ENCODE assay signal across 8 cellular contexts in genomic region chr3:171566803-171567422, GRCh38.
DNase-seq lines count a peak whose midpoint lies in the region; ATAC-seq and TF ChIP-seq lines count a peak whose summit lies in the region.

No MANE protein-coding gene starts in this region.

- in situ Hi-C loops in brain microvascular endothelial cell (cut with HindIII; ENCODE audit: low pct_ligation_motif_present, low sequenced_read_pairs): loop anchor here (25.0 kb wide), 1 partner anchor 380 kb away; no protein-coding TSS in a partner anchor

- ATAC-seq in DND-41 (ENCODE audit: insufficient read depth, low read depth): no peak
- ATAC-seq in HG02884 (IDR thresholded peaks at IDR 0.05; ENCODE audit: unreplicated experiment): no peak
- no peak for ATAC-seq in HG02759 (IDR thresholded peaks at IDR 0.05; ENCODE audit: unreplicated experiment)

- H3K27me3 ChIP-seq in DND-41 (ENCODE audit: insufficient read depth, low read length, poor library complexity) (peaks cover 2% of the 10 kb centered on the region), brain microvascular endothelial cell (replicated peaks) (no peaks in the 10 kb centered on the region), vagina (no peaks in the 10 kb centered on the region)

- TF ChIP-seq POLR2A in vagina (IDR thresholded peaks at IDR 0.05): no peak

- H3K9me3 ChIP-seq in DND-41 (ENCODE audit: insufficient read depth, low read length, severe bottlenecking): no peaks in the 10 kb centered on the region
- no peaks in the 10 kb centered on the region for H3K9me3 ChIP-seq in vagina

- H3K4me1 ChIP-seq in DND-41 (ENCODE audit: insufficient read depth, low read length): no peaks in the 10 kb centered on the region
- no peaks in the 10 kb centered on the region for H3K4me1 ChIP-seq in vagina

- DNase-seq in DND-41 (no peak), HFFc6 (peak; percentile 40), NCI-H524 (lab: John Stamatoyannopoulos, UW) (peak; percentile 62 to 71), brain microvascular endothelial cell (no peak), kidney tubule cell (ENCODE audit: low spot score) (peak; percentile 61), vagina (ENCODE audit: extremely low spot score in 2 of 2) (no peak)

- intact Hi-C loops in vagina (cut with DNase I): loop anchor here (5.0 to 10.0 kb wide), 2 partner anchors 522 to 605 kb away; no protein-coding TSS in a partner anchor

- H2AFZ ChIP-seq in DND-41 (ENCODE audit: low read depth, low read length): no peak overlapping the region

- H3K27ac Mint-ChIP-seq in HFFc6: no peak overlapping the region

- no peaks in the 10 kb centered on the region for H3K9me3 Mint-ChIP-seq in HFFc6

- no peak overlapping the region for H3K4me2 ChIP-seq in DND-41 (ENCODE audit: insufficient read depth, low read length)

- H3K4me3 ChIP-seq in DND-41 (ENCODE audit: low read depth in 1 of 2, low read length in 2 of 2) (no peak overlapping the region), brain microvascular endothelial cell (ENCODE audit: low read depth, low read length) (no peak overlapping the region), vagina (no peak overlapping the region)

- H4K20me1 ChIP-seq in DND-41 (ENCODE audit: insufficient read depth, low read length): no peaks in the 10 kb centered on the region

- H3K27ac ChIP-seq in DND-41 (ENCODE audit: low read length) (no peak overlapping the region), brain microvascular endothelial cell (no peak overlapping the region), vagina (no peak overlapping the region)

- no peaks in the 10 kb centered on the region for H3K36me3 Mint-ChIP-seq in HFFc6 (ENCODE audit: low read depth)

- no peak overlapping the region for H3K4me3 Mint-ChIP-seq in HFFc6

- H3K9ac ChIP-seq in DND-41 (ENCODE audit: low read depth, low read length): no peak overlapping the region

- H3K27me3 Mint-ChIP-seq in HFFc6 (ENCODE audit: insufficient read depth): peaks cover 12% of the 10 kb centered on the region

- H3K79me2 ChIP-seq in DND-41 (ENCODE audit: insufficient read depth, low read length): no peaks in the 10 kb centered on the region

- H3K36me3 ChIP-seq in DND-41 (ENCODE audit: insufficient read depth, low read length): no peaks in the 10 kb centered on the region
- H3K36me3 ChIP-seq in brain microvascular endothelial cell (replicated peaks): no peaks in the 10 kb centered on the region
- H3K36me3 ChIP-seq in vagina: no peaks in the 10 kb centered on the region

- H3K4me1 Mint-ChIP-seq in HFFc6 (ENCODE audit: low read depth): peaks cover 25% of the 10 kb centered on the region

- TF ChIP-seq CTCF in DND-41 (IDR thresholded peaks at IDR 0.05; ENCODE audit: borderline replicate concordance, extremely low read depth, low read length, poor library complexity, severe bottlenecking): peak; percentile 78
- TF ChIP-seq CTCF in HFFc6 (IDR thresholded peaks at IDR 0.05): peak; percentile 96
- TF ChIP-seq CTCF in brain microvascular endothelial cell (IDR thresholded peaks at IDR 0.05; ENCODE audit: low read depth, low read length, missing control alignments): peak; percentile 59
- TF ChIP-seq CTCF in vagina (IDR thresholded peaks at IDR 0.05): peak; percentile 39 to 78 (median 71)

Comparison
In these comparisons a context has a peak if more than half of its experiments do, and no peak if none do; other contexts are left out.
1. DNase-seq: peak in HFFc6 (single experiment), NCI-H524 (2 of 2) and kidney tubule cell (single experiment); none in DND-41 (single experiment), brain microvascular endothelial cell (single experiment) and vagina (0 of 2).
2. Peak in every context shown above with its lines, with median percentiles within 50 percentile points of each other: CTCF ChIP-seq.